In genomic region chr12:57782608-57783465, GRCh38 we compare ENCODE assay signal across 1 cellular context.
A peak's percentile ranks its signal among the peaks of the same experiment; 100 is the strongest.
TF ChIP-seq lines count a peak whose summit lies in the region.

TSS of gene TSFM (plus strand) at chr12:57782787. CDS start at chr12:57782802, 15 bp downstream.

TF ChIP-seq in HEK293, 187 proteins besides CTCF, POLR2A, EP300 and RAD21 (continued from another document and continues in another):
- TF ChIP-seq, protein P1, sequence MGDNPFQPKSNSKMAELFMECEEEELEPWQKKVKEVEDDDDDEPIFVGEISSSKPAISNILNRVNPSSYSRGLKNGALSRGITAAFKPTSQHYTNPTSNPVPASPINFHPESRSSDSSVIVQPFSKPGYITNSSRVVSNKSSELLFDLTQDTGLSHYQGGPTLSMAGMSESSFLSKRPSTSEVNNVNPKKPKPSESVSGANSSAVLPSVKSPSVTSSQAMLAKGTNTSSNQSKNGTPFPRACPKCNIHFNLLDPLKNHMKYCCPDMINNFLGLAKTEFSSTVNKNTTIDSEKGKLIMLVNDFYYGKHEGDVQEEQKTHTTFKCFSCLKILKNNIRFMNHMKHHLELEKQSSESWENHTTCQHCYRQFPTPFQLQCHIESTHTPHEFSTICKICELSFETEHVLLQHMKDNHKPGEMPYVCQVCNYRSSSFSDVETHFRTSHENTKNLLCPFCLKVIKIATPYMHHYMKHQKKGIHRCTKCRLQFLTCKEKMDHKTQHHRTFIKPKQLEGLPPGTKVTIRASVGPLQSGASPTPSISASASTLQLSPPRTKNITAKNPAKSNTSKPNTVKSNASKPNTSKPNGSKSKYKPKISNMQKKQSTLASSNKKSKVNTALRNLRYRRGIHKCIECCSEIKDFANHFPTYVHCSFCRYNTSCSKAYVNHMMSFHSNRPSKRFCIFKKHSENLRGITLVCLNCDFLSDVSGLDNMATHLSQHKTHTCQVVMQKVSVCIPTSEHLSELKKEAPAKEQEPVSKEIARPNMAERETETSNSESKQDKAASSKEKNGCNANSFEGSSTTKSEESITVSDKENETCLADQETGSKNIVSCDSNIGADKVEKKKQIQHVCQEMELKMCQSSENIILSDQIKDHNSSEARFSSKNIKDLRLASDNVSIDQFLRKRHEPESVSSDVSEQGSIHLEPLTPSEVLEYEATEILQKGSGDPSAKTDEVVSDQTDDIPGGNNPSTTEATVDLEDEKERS (tag by site-specific recombination; IDR thresholded peaks at IDR 0.05) = peak; percentile 78; the same call in 1 of the 2 replicates
- no peak for TF ChIP-seq ZNF16 (tag by site-specific recombination; IDR thresholded peaks at IDR 0.05; ENCODE audit: low read depth)
- TF ChIP-seq ZNF175 (tag by site-specific recombination; IDR thresholded peaks at IDR 0.05) = no peak
- TF ChIP-seq ZNF274 (IDR thresholded peaks at IDR 0.05; ENCODE audit: low read length) = no peak
- TF ChIP-seq ZNF274 (tag by site-specific recombination; IDR thresholded peaks at IDR 0.05; ENCODE audit: borderline replicate concordance) = no peak
- TF ChIP-seq ZNF776 (tag by site-specific recombination; IDR thresholded peaks at IDR 0.05; ENCODE audit: borderline replicate concordance) = no peak
- TF ChIP-seq OSR2 (tag by site-specific recombination; IDR thresholded peaks at IDR 0.05) = no peak
- peak; percentile 85 for TF ChIP-seq ZNF610 (tag by site-specific recombination; IDR thresholded peaks at IDR 0.05; ENCODE audit: borderline replicate concordance)
- no peak for TF ChIP-seq ZNF596 (tag by site-specific recombination; IDR thresholded peaks at IDR 0.05)
- no peak for TF ChIP-seq ZNF701 (tag by site-specific recombination; IDR thresholded peaks at IDR 0.05)
- 0 out of 2 replicates have a peak, but pooled peaks have one; percentile 27 for TF ChIP-seq SCRT1 (tag by site-specific recombination; IDR thresholded peaks at IDR 0.05; ENCODE audit: borderline replicate concordance)
- TF ChIP-seq, protein P2, sequence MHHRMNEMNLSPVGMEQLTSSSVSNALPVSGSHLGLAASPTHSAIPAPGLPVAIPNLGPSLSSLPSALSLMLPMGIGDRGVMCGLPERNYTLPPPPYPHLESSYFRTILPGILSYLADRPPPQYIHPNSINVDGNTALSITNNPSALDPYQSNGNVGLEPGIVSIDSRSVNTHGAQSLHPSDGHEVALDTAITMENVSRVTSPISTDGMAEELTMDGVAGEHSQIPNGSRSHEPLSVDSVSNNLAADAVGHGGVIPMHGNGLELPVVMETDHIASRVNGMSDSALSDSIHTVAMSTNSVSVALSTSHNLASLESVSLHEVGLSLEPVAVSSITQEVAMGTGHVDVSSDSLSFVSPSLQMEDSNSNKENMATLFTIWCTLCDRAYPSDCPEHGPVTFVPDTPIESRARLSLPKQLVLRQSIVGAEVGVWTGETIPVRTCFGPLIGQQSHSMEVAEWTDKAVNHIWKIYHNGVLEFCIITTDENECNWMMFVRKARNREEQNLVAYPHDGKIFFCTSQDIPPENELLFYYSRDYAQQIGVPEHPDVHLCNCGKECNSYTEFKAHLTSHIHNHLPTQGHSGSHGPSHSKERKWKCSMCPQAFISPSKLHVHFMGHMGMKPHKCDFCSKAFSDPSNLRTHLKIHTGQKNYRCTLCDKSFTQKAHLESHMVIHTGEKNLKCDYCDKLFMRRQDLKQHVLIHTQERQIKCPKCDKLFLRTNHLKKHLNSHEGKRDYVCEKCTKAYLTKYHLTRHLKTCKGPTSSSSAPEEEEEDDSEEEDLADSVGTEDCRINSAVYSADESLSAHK (tag by site-specific recombination; IDR thresholded peaks at IDR 0.05) = peak; percentile 58; the same call in 1 of the 2 replicates
- no peak for TF ChIP-seq ZNF132 (tag by site-specific recombination; IDR thresholded peaks at IDR 0.05; ENCODE audit: borderline replicate concordance)
- peak; percentile 61; the same call in 1 of the 2 replicates for TF ChIP-seq KLF9 (tag by site-specific recombination; IDR thresholded peaks at IDR 0.05; ENCODE audit: low read depth)
- TF ChIP-seq ZNF600 (tag by site-specific recombination; IDR thresholded peaks at IDR 0.05) = peak; percentile 96
- TF ChIP-seq GFI1B (tag by site-specific recombination; IDR thresholded peaks at IDR 0.05) = no peak
- TF ChIP-seq ZNF558 (tag by site-specific recombination; IDR thresholded peaks at IDR 0.05) = peak; percentile 46; the same call in 1 of the 2 replicates
- no peak for TF ChIP-seq ZNF571 (tag by site-specific recombination; IDR thresholded peaks at IDR 0.05)
- no peak for TF ChIP-seq ZNF433 (tag by site-specific recombination; IDR thresholded peaks at IDR 0.05; ENCODE audit: low read depth)
- TF ChIP-seq ZBTB8A (tag by site-specific recombination; IDR thresholded peaks at IDR 0.05) = peak; percentile 100
- TF ChIP-seq ZNF501 (tag by site-specific recombination; IDR thresholded peaks at IDR 0.05) = peak; percentile 97
- peak; percentile 83 for TF ChIP-seq ZNF843 (tag by site-specific recombination; IDR thresholded peaks at IDR 0.05)
- TF ChIP-seq, protein P3, sequence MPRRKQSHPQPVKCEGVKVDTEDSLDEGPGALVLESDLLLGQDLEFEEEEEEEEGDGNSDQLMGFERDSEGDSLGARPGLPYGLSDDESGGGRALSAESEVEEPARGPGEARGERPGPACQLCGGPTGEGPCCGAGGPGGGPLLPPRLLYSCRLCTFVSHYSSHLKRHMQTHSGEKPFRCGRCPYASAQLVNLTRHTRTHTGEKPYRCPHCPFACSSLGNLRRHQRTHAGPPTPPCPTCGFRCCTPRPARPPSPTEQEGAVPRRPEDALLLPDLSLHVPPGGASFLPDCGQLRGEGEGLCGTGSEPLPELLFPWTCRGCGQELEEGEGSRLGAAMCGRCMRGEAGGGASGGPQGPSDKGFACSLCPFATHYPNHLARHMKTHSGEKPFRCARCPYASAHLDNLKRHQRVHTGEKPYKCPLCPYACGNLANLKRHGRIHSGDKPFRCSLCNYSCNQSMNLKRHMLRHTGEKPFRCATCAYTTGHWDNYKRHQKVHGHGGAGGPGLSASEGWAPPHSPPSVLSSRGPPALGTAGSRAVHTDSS (tag by site-specific recombination; IDR thresholded peaks at IDR 0.05) = 0 out of 2 replicates have a peak, but pooled peaks have one; percentile 13
- TF ChIP-seq ZNF626 (tag by site-specific recombination; IDR thresholded peaks at IDR 0.05) = no peak; the same call in 1 of the 2 replicates
- TF ChIP-seq ZBTB49 (tag by site-specific recombination; IDR thresholded peaks at IDR 0.05; ENCODE audit: low read depth) = no peak
- TF ChIP-seq ZNF830 (tag by site-specific recombination; IDR thresholded peaks at IDR 0.05; ENCODE audit: low read depth) = no peak
- TF ChIP-seq ZNF544 (tag by site-specific recombination; IDR thresholded peaks at IDR 0.05) = no peak
- TF ChIP-seq ZNF560 (tag by site-specific recombination; IDR thresholded peaks at IDR 0.05; ENCODE audit: borderline replicate concordance) = no peak
- peak; percentile 86 for TF ChIP-seq ZNF239 (tag by site-specific recombination; IDR thresholded peaks at IDR 0.05)
- TF ChIP-seq ZNF211 (tag by site-specific recombination; IDR thresholded peaks at IDR 0.05; ENCODE audit: low read depth) = no peak
- TF ChIP-seq ZNF24 (tag by site-specific recombination; IDR thresholded peaks at IDR 0.05) = peak; percentile 91
- no peak for TF ChIP-seq ZNF37A (tag by site-specific recombination; IDR thresholded peaks at IDR 0.05)
- TF ChIP-seq ZNF555 (tag by site-specific recombination; conservative IDR thresholded peaks at IDR 0.05) = no peak
- TF ChIP-seq ZFHX2 (tag by site-specific recombination; conservative IDR thresholded peaks at IDR 0.05) = no peak
- no peak for TF ChIP-seq ZFP41 (tag by site-specific recombination; IDR thresholded peaks at IDR 0.05; ENCODE audit: borderline replicate concordance)
- peak; percentile 88 for TF ChIP-seq KLF16 (tag by site-specific recombination; IDR thresholded peaks at IDR 0.05)
- TF ChIP-seq, protein P4, sequence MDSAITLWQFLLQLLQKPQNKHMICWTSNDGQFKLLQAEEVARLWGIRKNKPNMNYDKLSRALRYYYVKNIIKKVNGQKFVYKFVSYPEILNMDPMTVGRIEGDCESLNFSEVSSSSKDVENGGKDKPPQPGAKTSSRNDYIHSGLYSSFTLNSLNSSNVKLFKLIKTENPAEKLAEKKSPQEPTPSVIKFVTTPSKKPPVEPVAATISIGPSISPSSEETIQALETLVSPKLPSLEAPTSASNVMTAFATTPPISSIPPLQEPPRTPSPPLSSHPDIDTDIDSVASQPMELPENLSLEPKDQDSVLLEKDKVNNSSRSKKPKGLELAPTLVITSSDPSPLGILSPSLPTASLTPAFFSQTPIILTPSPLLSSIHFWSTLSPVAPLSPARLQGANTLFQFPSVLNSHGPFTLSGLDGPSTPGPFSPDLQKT (IDR thresholded peaks at IDR 0.05; ENCODE audit: borderline replicate concordance, low read depth, low read length) = no peak
- peak; percentile 98 for TF ChIP-seq ZSCAN30 (tag by site-specific recombination; IDR thresholded peaks at IDR 0.05)
- peak; percentile 98 for TF ChIP-seq ZNF660 (tag by site-specific recombination; IDR thresholded peaks at IDR 0.05)
- TF ChIP-seq ZNF335 (tag by site-specific recombination; conservative IDR thresholded peaks at IDR 0.05) = peak; percentile 89
- TF ChIP-seq ZNF221 (tag by site-specific recombination; IDR thresholded peaks at IDR 0.05; ENCODE audit: borderline replicate concordance) = no peak
- TF ChIP-seq, protein P5, sequence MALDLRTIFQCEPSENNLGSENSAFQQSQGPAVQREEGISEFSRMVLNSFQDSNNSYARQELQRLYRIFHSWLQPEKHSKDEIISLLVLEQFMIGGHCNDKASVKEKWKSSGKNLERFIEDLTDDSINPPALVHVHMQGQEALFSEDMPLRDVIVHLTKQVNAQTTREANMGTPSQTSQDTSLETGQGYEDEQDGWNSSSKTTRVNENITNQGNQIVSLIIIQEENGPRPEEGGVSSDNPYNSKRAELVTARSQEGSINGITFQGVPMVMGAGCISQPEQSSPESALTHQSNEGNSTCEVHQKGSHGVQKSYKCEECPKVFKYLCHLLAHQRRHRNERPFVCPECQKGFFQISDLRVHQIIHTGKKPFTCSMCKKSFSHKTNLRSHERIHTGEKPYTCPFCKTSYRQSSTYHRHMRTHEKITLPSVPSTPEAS (tag by site-specific recombination; IDR thresholded peaks at IDR 0.05) = peak; percentile 51
- TF ChIP-seq, protein P6, sequence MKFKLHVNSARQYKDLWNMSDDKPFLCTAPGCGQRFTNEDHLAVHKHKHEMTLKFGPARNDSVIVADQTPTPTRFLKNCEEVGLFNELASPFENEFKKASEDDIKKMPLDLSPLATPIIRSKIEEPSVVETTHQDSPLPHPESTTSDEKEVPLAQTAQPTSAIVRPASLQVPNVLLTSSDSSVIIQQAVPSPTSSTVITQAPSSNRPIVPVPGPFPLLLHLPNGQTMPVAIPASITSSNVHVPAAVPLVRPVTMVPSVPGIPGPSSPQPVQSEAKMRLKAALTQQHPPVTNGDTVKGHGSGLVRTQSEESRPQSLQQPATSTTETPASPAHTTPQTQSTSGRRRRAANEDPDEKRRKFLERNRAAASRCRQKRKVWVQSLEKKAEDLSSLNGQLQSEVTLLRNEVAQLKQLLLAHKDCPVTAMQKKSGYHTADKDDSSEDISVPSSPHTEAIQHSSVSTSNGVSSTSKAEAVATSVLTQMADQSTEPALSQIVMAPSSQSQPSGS (tag by site-specific recombination; IDR thresholded peaks at IDR 0.05; ENCODE audit: low read depth) = no peak
- peak; percentile 67 for TF ChIP-seq YY2 (tag by site-specific recombination; IDR thresholded peaks at IDR 0.05)
- TF ChIP-seq, protein P7, sequence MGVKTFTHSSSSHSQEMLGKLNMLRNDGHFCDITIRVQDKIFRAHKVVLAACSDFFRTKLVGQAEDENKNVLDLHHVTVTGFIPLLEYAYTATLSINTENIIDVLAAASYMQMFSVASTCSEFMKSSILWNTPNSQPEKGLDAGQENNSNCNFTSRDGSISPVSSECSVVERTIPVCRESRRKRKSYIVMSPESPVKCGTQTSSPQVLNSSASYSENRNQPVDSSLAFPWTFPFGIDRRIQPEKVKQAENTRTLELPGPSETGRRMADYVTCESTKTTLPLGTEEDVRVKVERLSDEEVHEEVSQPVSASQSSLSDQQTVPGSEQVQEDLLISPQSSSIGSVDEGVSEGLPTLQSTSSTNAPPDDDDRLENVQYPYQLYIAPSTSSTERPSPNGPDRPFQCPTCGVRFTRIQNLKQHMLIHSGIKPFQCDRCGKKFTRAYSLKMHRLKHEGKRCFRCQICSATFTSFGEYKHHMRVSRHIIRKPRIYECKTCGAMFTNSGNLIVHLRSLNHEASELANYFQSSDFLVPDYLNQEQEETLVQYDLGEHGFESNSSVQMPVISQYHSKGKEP (tag by site-specific recombination; IDR thresholded peaks at IDR 0.05) = peak; percentile 76; the same call in 1 of the 2 replicates
- no peak for TF ChIP-seq ZNF423 (tag by site-specific recombination; IDR thresholded peaks at IDR 0.05)
